ENCODE assay signal across 14 cellular contexts in the genomic region with DNA sequence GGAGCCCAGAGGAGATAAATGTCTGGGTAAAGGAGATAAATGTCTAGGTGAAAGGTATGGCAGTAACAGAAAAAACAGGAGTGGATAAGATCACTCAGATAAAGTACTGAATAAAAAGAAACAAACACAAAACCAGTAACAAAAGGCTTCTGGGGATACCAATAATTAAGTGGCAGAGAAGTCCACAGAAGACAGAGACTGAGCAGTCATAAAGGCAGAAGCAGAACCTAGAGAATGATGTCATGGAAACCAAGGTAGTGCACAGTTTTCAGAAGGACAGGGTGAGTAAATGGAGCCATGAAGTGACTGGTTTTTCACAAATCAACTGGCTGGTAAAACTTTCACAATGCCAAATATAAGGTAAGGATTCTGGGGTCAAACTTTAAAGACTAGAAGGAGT.
DNase-seq lines count a peak whose midpoint lies in the region; ATAC-seq and TF ChIP-seq lines count a peak whose summit lies in the region.
"Had no signal": no experiment of that assay in that cellular context is flagged by ENCODE, and none has a peak within 500 bp of the region (broad histone marks: within the 10 kb centered on the region; RNA-seq: fewer than 3 reads in every experiment).

No MANE protein-coding gene starts in this region.

- H2AK5ac ChIP-seq in H9 (ENCODE audit: insufficient read length, low read length): no peak overlapping the region

- no peak overlapping the region for H2AFZ ChIP-seq in H9 (ENCODE audit: low read length)
- H2AFZ ChIP-seq: parathyroid adenoma had no signal

- TF ChIP-seq CTCF in H9 (conservative IDR thresholded peaks at IDR 0.05): no peak

- H3K23ac ChIP-seq in H9 (ENCODE audit: insufficient read length, low read depth, low read length): no peak overlapping the region

- no peak overlapping the region for H3K4me3 Mint-ChIP-seq in H9
- H3K4me3 Mint-ChIP-seq: mesothelial cell of epicardium had no signal

- no peaks in the 10 kb centered on the region for H3K79me1 ChIP-seq in H9 (ENCODE audit: insufficient read depth, low read depth, low read length, poor library complexity, severe bottlenecking)

- H2BK20ac ChIP-seq in H9 (ENCODE audit: low read depth, low read length, poor library complexity, severe bottlenecking): no peak overlapping the region

- no peak overlapping the region for H3K9ac ChIP-seq in H9 (ENCODE audit: extremely low read depth, insufficient read length, low read length)
- H3K9ac ChIP-seq: parathyroid adenoma had no signal

- H3K36me3 Mint-ChIP-seq in activated naive CD4-positive, alpha-beta T cell treated with anti-CD3 and anti-CD28 coated beads, Interleukin-2, amount 50 U/mL, for 72 hours: peaks cover 27 to 33% of the 10 kb centered on the region in 2 donors
- no peaks in the 10 kb centered on the region for H3K36me3 Mint-ChIP-seq in H9 (ENCODE audit: insufficient read depth in 1 of 3, low read depth in 3 of 3)

- H3K4ac ChIP-seq in H9 (ENCODE audit: low read depth, low read length): no peak overlapping the region

- no peaks in the 10 kb centered on the region for H3K27me3 ChIP-seq in H9 (ENCODE audit: insufficient read depth, low read length)
- H3K27me3 ChIP-seq: uterus had no signal

- H2BK5ac ChIP-seq in H9 (ENCODE audit: insufficient read length, low read length): no peak overlapping the region

- no peak overlapping the region for H3K18ac ChIP-seq in H9 (ENCODE audit: insufficient read length, low read depth, low read length)

- H4K91ac ChIP-seq in H9 (ENCODE audit: insufficient read length, low read depth, low read length): no peak overlapping the region

- peak; percentile 81 to 82 for ATAC-seq in activated naive CD4-positive, alpha-beta T cell treated with anti-CD3 and anti-CD28 coated beads, Interleukin-2, amount 50 U/mL, for 72 hours
- ATAC-seq in GM21717 (IDR thresholded peaks at IDR 0.05; ENCODE audit: unreplicated experiment) (peak; percentile 92), HG03159 (IDR thresholded peaks at IDR 0.05; ENCODE audit: unreplicated experiment) (peak; percentile 77), esophagus mucosa (no peak)

- no peak overlapping the region for H2BK12ac ChIP-seq in H9 (ENCODE audit: insufficient read length, low read depth, low read length)

- H4K20me1 ChIP-seq in H9 (ENCODE audit: control insufficient read depth, insufficient read depth, insufficient read length): no peaks in the 10 kb centered on the region

- peaks cover 2 to 5% of the 10 kb centered on the region in 2 experiments; a peak in 1 of 4 replicates for H3K4me1 Mint-ChIP-seq in H9

- no peak overlapping the region for H3T11ph ChIP-seq in H9 (ENCODE audit: low read length)

- H4K8ac ChIP-seq in H9 (replicated peaks; ENCODE audit: insufficient read length, low read depth, low read length): no peak overlapping the region

- H3K56ac ChIP-seq in H9 (ENCODE audit: insufficient read length, low read depth, low read length): no peak overlapping the region

- H3K9me3 Mint-ChIP-seq in activated naive CD4-positive, alpha-beta T cell treated with anti-CD3 and anti-CD28 coated beads, Interleukin-2, amount 50 U/mL, for 72 hours: peaks cover 0 to 5% of the 10 kb centered on the region in 2 donors
- no peaks in the 10 kb centered on the region for H3K9me3 Mint-ChIP-seq in H9
- H3K9me3 Mint-ChIP-seq: mesothelial cell of epicardium had no signal

- no peaks in the 10 kb centered on the region for H3K79me2 ChIP-seq in H9 (ENCODE audit: insufficient read depth, low read length)
- H3K79me2 ChIP-seq: parathyroid adenoma had no signal

- no peak overlapping the region for H2BK15ac ChIP-seq in H9 (ENCODE audit: low read depth, low read length)

- no peaks in the 10 kb centered on the region for H3K27me3 Mint-ChIP-seq in H9 (ENCODE audit: low read depth)

- no peak overlapping the region for H3K14ac ChIP-seq in H9 (ENCODE audit: insufficient read depth, low read length)

- no peak overlapping the region for H3K4me2 ChIP-seq in H9 (ENCODE audit: insufficient read depth, insufficient read length, low read length)

- no peak for DNase-seq in activated naive CD4-positive, alpha-beta T cell treated with anti-CD3 and anti-CD28 coated beads, Interleukin-2, amount 50 U/mL, for 72 hours (ENCODE audit: low spot score in 2 of 2)
- no peak for DNase-seq in activated naive CD4-positive, alpha-beta T cell treated with Interleukin-2 at 50 U/mL for 16 hours
- DNase-seq in activated CD8-positive, alpha-beta memory T cell treated with anti-CD3 and anti-CD28 coated beads, Interleukin-2, amount 50 U/mL, for 4 hours: no peak
- DNase-seq in H9 (no peak), RPMI8226 (no peak)
- DNase-seq: effector CD4-positive, alpha-beta T cell; foreskin melanocyte; uterus had no signal

- no peak overlapping the region for H3K27ac ChIP-seq in H9 (ENCODE audit: insufficient read length, low read depth, low read length)
- H3K27ac ChIP-seq: HL-60, parathyroid adenoma, uterus had no signal

- no peak overlapping the region for H2BK120ac ChIP-seq in H9 (ENCODE audit: low read depth, low read length, poor library complexity, severe bottlenecking)

- peak overlapping the region in 1 of 2 donors; percentile 0 for H3K27ac Mint-ChIP-seq in activated naive CD4-positive, alpha-beta T cell treated with anti-CD3 and anti-CD28 coated beads, Interleukin-2, amount 50 U/mL, for 72 hours
- no peak overlapping the region for H3K27ac Mint-ChIP-seq in H9
- H3K27ac Mint-ChIP-seq: mesothelial cell of epicardium had no signal

- H4K5ac ChIP-seq in H9 (ENCODE audit: insufficient read length, low read depth, low read length): no peak overlapping the region

- H3K23me2 ChIP-seq in H9 (ENCODE audit: insufficient read length, low read depth, low read length, poor library complexity, severe bottlenecking): no peaks in the 10 kb centered on the region

- no peaks in the 10 kb centered on the region for H3K4me1 ChIP-seq in H9 (ENCODE audit: insufficient read depth, low read length)
- H3K4me1 ChIP-seq: uterus had no signal

- H3K9me3 ChIP-seq in H9 (ENCODE audit: control insufficient read depth, low read depth, low read length): no peaks in the 10 kb centered on the region
- H3K9me3 ChIP-seq: uterus had no signal
